In genomic region chr12:124514145-124514995, GRCh38 we compare ENCODE assay signal across 1 cellular context.
TF ChIP-seq lines count a peak whose summit lies in the region.

No MANE protein-coding gene starts in this region.

TF ChIP-seq in HCT116, 20 proteins besides CTCF, POLR2A, EP300 and RAD21 (continued from another document):
- TF ChIP-seq REST (IDR thresholded peaks at IDR 0.05; ENCODE audit: low read depth): no peak
- TF ChIP-seq EGR1 (IDR thresholded peaks at IDR 0.05; ENCODE audit: low read depth): no peak
- no peak for TF ChIP-seq MAX (IDR thresholded peaks at IDR 0.05)
- no peak for TF ChIP-seq TCF7L2 (IDR thresholded peaks at IDR 0.05; ENCODE audit: borderline replicate concordance, extremely low read depth, insufficient read depth, insufficient read length)
- no peak for TF ChIP-seq FOSL1 (IDR thresholded peaks at IDR 0.05; ENCODE audit: low read depth)
- no peak for TF ChIP-seq JUND (IDR thresholded peaks at IDR 0.05)
- TF ChIP-seq EZH2phosphoT487 (IDR thresholded peaks at IDR 0.05; ENCODE audit: borderline replicate concordance): no peak
- no peak for TF ChIP-seq POLR2AphosphoS5 (IDR thresholded peaks at IDR 0.05; ENCODE audit: low read depth, low read length)
- TF ChIP-seq CEBPB (IDR thresholded peaks at IDR 0.05; ENCODE audit: low read depth): no peak
- no peak for TF ChIP-seq ZBTB33 (IDR thresholded peaks at IDR 0.05; ENCODE audit: extremely low read depth, insufficient replicate concordance, low read length)
TF ChIP-seq in HCT116: peak in this region for 0.
